29 cellular contexts compared by ENCODE assay signal in genomic region chr13:38688674-38689073, GRCh38. TPM values are rescaled to one million over a fixed set of nuclear protein-coding genes. Genes with fewer than 3 reads are reported as not detected.
DNase-seq lines count a peak whose midpoint lies in the region; ATAC-seq and TF ChIP-seq lines count a peak whose summit lies in the region.
"Had no signal": no experiment of that assay in that cellular context is flagged by ENCODE, and none has a peak within 500 bp of the region (broad histone marks: within the 10 kb centered on the region; RNA-seq: fewer than 3 reads in every experiment).

No MANE protein-coding gene starts in this region.

- H3K36me3 ChIP-seq in RWPE2 (ENCODE audit: low read depth), result no peaks in the 10 kb centered on the region
- peaks cover 38% of the 10 kb centered on the region for H3K36me3 ChIP-seq in iPS-20b (ENCODE audit: insufficient read depth, low read depth, low read length)
- no peaks in the 10 kb centered on the region for H3K36me3 ChIP-seq in esophagus squamous epithelium
- H3K36me3 ChIP-seq: gastrocnemius medialis, MG63, upper lobe of left lung had no signal

- H3K27me3 ChIP-seq in RWPE2 (ENCODE audit: insufficient read depth, poor library complexity, severe bottlenecking), result peaks cover 34% of the 10 kb centered on the region
- peaks cover 20% of the 10 kb centered on the region for H3K27me3 ChIP-seq in iPS-20b (ENCODE audit: insufficient read depth, low read length)
- peaks cover 0 to 59% (median 3%) of the 10 kb centered on the region in 4 donors for H3K27me3 ChIP-seq in esophagus squamous epithelium
- H3K27me3 ChIP-seq: gastrocnemius medialis had no signal

- TF ChIP-seq CTCF in Calu3 (IDR thresholded peaks at IDR 0.05; ENCODE audit: unreplicated experiment), result no peak
- TF ChIP-seq CTCF in RWPE2 (IDR thresholded peaks at IDR 0.05; ENCODE audit: poor library complexity, severe bottlenecking), result no peak
- TF ChIP-seq CTCF in esophagus squamous epithelium (IDR thresholded peaks at IDR 0.05), result no peak

- no TSS peak for BruUV-seq in Calu3 (replicated peaks; lab: Mats Ljungman, UMichigan)

- intact Hi-C loops in Calu3 (cut with micrococcal nuclease; ENCODE audit: unreplicated experiment) (loop anchor here (5.0 kb wide), 1 partner anchor 224 kb away; no protein-coding TSS in a partner anchor), sciatic nerve (cut with DNase I) (no loop called here), esophagus squamous epithelium (cut with DNase I) (no loop called here)

- CTCF ChIA-PET in Calu3 (lab: Charles Lee), result no interaction called here

- DNase-seq in Calu3 (no peak), RWPE2 (ENCODE audit: low spot score) (peak; percentile 38), sciatic nerve (ENCODE audit: low spot score) (peak; percentile 56), esophagus squamous epithelium (lab: John Stamatoyannopoulos, UW) (no peak)
- DNase-seq: activated CD4-positive, alpha-beta T cell treated with anti-CD3 and anti-CD28 coated beads for 48 hours; activated CD8-positive, alpha-beta memory T cell treated with anti-CD3 and anti-CD28 coated beads for 24 hours; activated effector memory CD4-positive, alpha-beta T cell treated with Interleukin-2 at 50 U/mL for 16 hours; EL; gastrocnemius medialis; hippocampal formation; KG1; left ventricle myocardium superior; MG63; midbrain; naive thymus-derived CD8-positive, alpha-beta T cell; NCI-H1105 treated with DMSO at 0.1 percent for 48 hours; NCI-H1930; NCI-H345; retina; stimulated activated CD4-positive, alpha-beta T cell treated with anti-CD3 and anti-CD28 coated beads, Interleukin-4, amount 100 ng/mL, for 1 hour; upper lobe of left lung had no signal

- ATAC-seq in RWPE2 (ENCODE audit: low read depth), result no peak
- ATAC-seq in sciatic nerve, result no peak
- no peak for ATAC-seq in GM18502 (IDR thresholded peaks at IDR 0.05; ENCODE audit: poor library complexity, unreplicated experiment)
- ATAC-seq in GM18870 (IDR thresholded peaks at IDR 0.05; ENCODE audit: unreplicated experiment), result no peak
- ATAC-seq: gastrocnemius medialis; left ventricle myocardium superior; naive thymus-derived CD8-positive, alpha-beta T cell had no signal

- no peak overlapping the region for H3K9ac ChIP-seq in iPS-20b (ENCODE audit: low read depth, low read length)

- no peak overlapping the region for H3K27ac Mint-ChIP-seq in Calu3 (ENCODE audit: unreplicated experiment)
- H3K27ac Mint-ChIP-seq: activated naive CD8-positive, alpha-beta T cell; CD14-positive monocyte; naive thymus-derived CD8-positive, alpha-beta T cell had no signal

- no peaks in the 10 kb centered on the region for H3K27me3 Mint-ChIP-seq in Calu3 (ENCODE audit: unreplicated experiment)

- H3K4me3 Mint-ChIP-seq in Calu3 (ENCODE audit: low read depth, unreplicated experiment), result peak overlapping the region; percentile 79
- H3K4me3 Mint-ChIP-seq: activated naive CD8-positive, alpha-beta T cell; naive thymus-derived CD8-positive, alpha-beta T cell had no signal

- H3K4me3 ChIP-seq in RWPE2 (ENCODE audit: severe bottlenecking), result no peak overlapping the region
- H3K4me3 ChIP-seq in iPS-20b (ENCODE audit: low read length), result peak overlapping the region; percentile 81; the same call in 1 of the 2 replicates
- H3K4me3 ChIP-seq in esophagus squamous epithelium, result no peak overlapping the region
- H3K4me3 ChIP-seq: GM12878, MG63 had no signal

- peaks cover 27% of the 10 kb centered on the region for H3K36me3 Mint-ChIP-seq in Calu3 (ENCODE audit: insufficient read depth, unreplicated experiment)
- H3K36me3 Mint-ChIP-seq: activated naive CD8-positive, alpha-beta T cell; CD14-positive monocyte; naive thymus-derived CD8-positive, alpha-beta T cell had no signal

- TF ChIP-seq POLR2A in esophagus squamous epithelium (IDR thresholded peaks at IDR 0.05), result no peak

- no peak overlapping the region for H3K27ac ChIP-seq in RWPE2 (ENCODE audit: poor library complexity, severe bottlenecking)
- H3K27ac ChIP-seq in iPS-20b (ENCODE audit: low read length), result no peak overlapping the region
- no peak overlapping the region for H3K27ac ChIP-seq in esophagus squamous epithelium
- H3K27ac ChIP-seq: gastrocnemius medialis, RWPE1, upper lobe of left lung had no signal

- WGBS in esophagus squamous epithelium, 2 donors, result 90% methylated on average over 6 of the region's 12 CpGs; no CpG with 5 or more reads in 1 of the 2 donors

- H3K9me3 Mint-ChIP-seq in Calu3 (ENCODE audit: low read depth, unreplicated experiment), result no peaks in the 10 kb centered on the region

- H3K4me1 Mint-ChIP-seq in Calu3 (ENCODE audit: low read depth, unreplicated experiment), result peaks cover 8% of the 10 kb centered on the region
- H3K4me1 Mint-ChIP-seq: CD14-positive monocyte had no signal

- H3K9me3 ChIP-seq in RWPE2 (ENCODE audit: severe bottlenecking), result no peaks in the 10 kb centered on the region
- 0 out of 2 replicates have a peak, but pooled peaks cover 3% of the 10 kb centered on the region for H3K9me3 ChIP-seq in iPS-20b (ENCODE audit: insufficient read depth, low read depth, low read length)
- no peaks in the 10 kb centered on the region for H3K9me3 ChIP-seq in esophagus squamous epithelium
- H3K9me3 ChIP-seq: gastrocnemius medialis, MG63, upper lobe of left lung had no signal

- H3K4me1 ChIP-seq in RWPE2 (ENCODE audit: insufficient read depth, poor library complexity, severe bottlenecking), result no peaks in the 10 kb centered on the region
- peaks cover 10% of the 10 kb centered on the region; the same call in 1 of the 2 replicates for H3K4me1 ChIP-seq in iPS-20b (ENCODE audit: insufficient read depth, low read length)
- peaks cover 8 to 25% (median 14%) of the 10 kb centered on the region in 3 donors for H3K4me1 ChIP-seq in esophagus squamous epithelium

RNA-seq across cellular contexts. Expression of gene FREM2, which starts 1.8 kb away (rescaled TPM):
- 23.1 and 25.4 TPM in 2 replicates for total RNA-seq in Calu3 (2022)
- 9.2 TPM for total RNA-seq in sciatic nerve
- under 1 TPM in 3 of 4 donors, not detected in 1; 0.06 to 0.19 (median 0.13) TPM for total RNA-seq in esophagus squamous epithelium
- total RNA-seq: naive thymus-derived CD8-positive, alpha-beta T cell; OCI-LY7 had no signal

Comparison
In these comparisons a context has a peak if more than half of its experiments do, and no peak if none do; other contexts are left out.
1. DNase-seq: peak in RWPE2 (single experiment) and sciatic nerve (single experiment); none in Calu3 (single experiment) and esophagus squamous epithelium (single experiment).